ENCODE assay signal across 11 cellular contexts in genomic region chr5:142720561-142721275, GRCh38. TPM values are rescaled to one million over a fixed set of nuclear protein-coding genes. Genes with fewer than 3 reads are reported as not detected.
DNase-seq lines count a peak whose midpoint lies in the region; ATAC-seq and TF ChIP-seq lines count a peak whose summit lies in the region.
"Had no signal": no experiment of that assay in that cellular context is flagged by ENCODE, and none has a peak within 500 bp of the region (broad histone marks: within the 10 kb centered on the region; RNA-seq: fewer than 3 reads in every experiment).

No MANE protein-coding gene starts in this region.

- no peak for TF ChIP-seq CTCF in Panc1 (IDR thresholded peaks at IDR 0.05)

- POLR2A ChIA-PET in Panc1 (lab: Charles Lee) = no interaction called here

- no peaks in the 10 kb centered on the region for H3K36me3 ChIP-seq in Panc1 (ENCODE audit: control insufficient read depth, insufficient read depth, low read length)
- H3K36me3 ChIP-seq: brain microvascular endothelial cell had no signal

- BruUV-seq in Panc1 (replicated peaks; lab: Mats Ljungman, UMichigan) = no TSS peak

- H3K9me3 ChIP-seq in Panc1 (ENCODE audit: control insufficient read depth, insufficient read depth, low read depth, low read length) = no peaks in the 10 kb centered on the region

- CTCF ChIA-PET in Panc1 (lab: Charles Lee) = interaction anchor here (0.6 to 1.0 kb wide), 5 partner anchors 145 to 168 kb away, joined by 3 to 4 read pairs (median 3); no protein-coding TSS in a partner anchor

- no peaks in the 10 kb centered on the region for H3K27me3 ChIP-seq in Panc1 (ENCODE audit: control insufficient read depth, insufficient read depth, low read length)
- H3K27me3 ChIP-seq: brain microvascular endothelial cell had no signal

- in situ Hi-C loops in Panc1 (cut with HindIII; ENCODE audit: low pct_unique_long_range_greater_than_20kb, low sequenced_read_pairs) = no loop called here
- in situ Hi-C loops in ACHN (cut with HindIII; ENCODE audit: low pct_ligation_motif_present, low pct_unique_long_range_greater_than_20kb, low sequenced_read_pairs) = no loop called here

- peak; percentile 16 for DNase-seq in NCI-H2227 (lab: John Stamatoyannopoulos, UW; ENCODE audit: unreplicated experiment)
- DNase-seq in NCI-H2227 treated with DMSO at 0.1 percent for 48 hours (lab: John Stamatoyannopoulos, UW) = no peak
- DNase-seq in Panc1 (ENCODE audit: low read depth, low spot score) = no peak
- DNase-seq in left ventricle myocardium superior = peak; percentile 83
- DNase-seq in ureter (ENCODE audit: low spot score) = peak; percentile 53
- DNase-seq in amygdala (lab: John Stamatoyannopoulos, UW) = no peak
- no peak for DNase-seq in ACHN
- no peak for DNase-seq in sciatic nerve (ENCODE audit: low spot score)
- DNase-seq: activated CD8-positive, alpha-beta T cell treated with anti-CD3 and anti-CD28 coated beads, Interleukin-2, amount 10 ng/mL, durations not matched to agents 7 days and 5 days; brain microvascular endothelial cell; nephron progenitor cell had no signal

- no peak overlapping the region for H3K4me3 ChIP-seq in Panc1 (ENCODE audit: low read depth in 2 of 2, low read length in 2 of 2)

- ATAC-seq in Panc1 (0 out of 2 replicates have a peak, but pooled peaks have one; percentile 31), left ventricle myocardium superior (peak; percentile 45), sciatic nerve (no peak)
- ATAC-seq: activated CD8-positive, alpha-beta T cell treated with anti-CD3 and anti-CD28 coated beads, Interleukin-2, amount 10 ng/mL, durations not matched to agents 7 days and 5 days had no signal

- H3K27ac ChIP-seq in Panc1 (ENCODE audit: low read length) = peak overlapping the region; percentile 25; the same call in 1 of the 2 replicates
- H3K27ac ChIP-seq: brain microvascular endothelial cell had no signal

- intact Hi-C loops in Panc1 (cut with micrococcal nuclease; ENCODE audit: unreplicated experiment) (no loop called here), left ventricle myocardium superior (cut with micrococcal nuclease) (no loop called here), sciatic nerve (cut with DNase I) (no loop called here)

- H3K4me1 ChIP-seq in Panc1 (ENCODE audit: control insufficient read depth, insufficient read depth, low read length) = peaks cover 27% of the 10 kb centered on the region

RNA-seq across cellular contexts. Expression of gene FGF1, which starts 34.8 kb away (rescaled TPM):
- not detected for total RNA-seq in Panc1 (2021; ENCODE audit: unreplicated experiment)
- polyA plus RNA-seq in Panc1 (2012; ENCODE audit: insufficient read length) = 0.21 TPM
- 43.6 TPM for total RNA-seq in left ventricle myocardium superior
- total RNA-seq in ureter = not detected
- total RNA-seq in sciatic nerve = 316 TPM
- total RNA-seq: activated CD8-positive, alpha-beta T cell treated with anti-CD3 and anti-CD28 coated beads, Interleukin-2, amount 10 ng/mL, durations not matched to agents 7 days and 5 days had no signal

RNA-seq across cellular contexts. Expression of gene ARHGAP26, which starts 49.5 kb away (rescaled TPM):
- 65.5 TPM for total RNA-seq in Panc1 (2021; ENCODE audit: unreplicated experiment)
- polyA plus RNA-seq in Panc1 (2012; ENCODE audit: insufficient read length) = 24.0 TPM
- 34.9 TPM for total RNA-seq in left ventricle myocardium superior
- 46.9 TPM for total RNA-seq in ureter
- total RNA-seq in sciatic nerve = 71.6 TPM

Comparison
In these comparisons a context has a peak if more than half of its experiments do, and no peak if none do; other contexts are left out.
1. DNase-seq: peak in NCI-H2227 (single experiment), left ventricle myocardium superior (single experiment) and ureter (single experiment); none in NCI-H2227 treated with DMSO at 0.1 percent for 48 hours (single experiment), Panc1 (single experiment), amygdala (0 of 56), ACHN (single experiment) and sciatic nerve (single experiment).
2. RNA of gene FGF1, which starts 34.8 kb away (total RNA-seq): 316 TPM in sciatic nerve (single experiment) and 43.6 TPM in left ventricle myocardium superior (single experiment); not detected in ureter (single experiment) and not detected in Panc1 (single experiment); every median in the first group is over 10 times any median in the second.